ENCODE assay signal across 8 cellular contexts in genomic region chr1:197902131-197902453, GRCh38. TPM values are rescaled to one million over a fixed set of nuclear protein-coding genes. Genes with fewer than 3 reads are reported as not detected.
A peak's percentile ranks its signal among the peaks of the same experiment; 100 is the strongest.
DNase-seq lines count a peak whose midpoint lies in the region; TF ChIP-seq lines count a peak whose summit lies in the region.

No MANE protein-coding gene starts in this region.

- H3K79me2 ChIP-seq in KMS-11 (ENCODE audit: insufficient read depth, low read depth): no peaks in the 10 kb centered on the region

- peaks cover 0 to 10% (median 6%) of the 10 kb centered on the region in 7 donors for H3K9me3 Mint-ChIP-seq in CD14-positive monocyte
- H3K9me3 Mint-ChIP-seq in nephron progenitor cell: no peaks in the 10 kb centered on the region

- peak overlapping the region; percentile 94 for H2AFZ ChIP-seq in KMS-11 (ENCODE audit: low read depth)

- no peak for DNase-seq in CD14-positive monocyte (ENCODE audit: low spot score)
- no peak for DNase-seq in colonic mucosa
- DNase-seq in nephron progenitor cell: no peak
- DNase-seq in dermis blood vessel endothelial cell: no peak
- DNase-seq in cortex of kidney (lab: John Stamatoyannopoulos, UW): no peak
- DNase-seq in SKM-1 treated with dmso at 0.1 percent for 144 hours (lab: John Stamatoyannopoulos, UW; ENCODE audit: unreplicated experiment): no peak
- DNase-seq in GDM1 (lab: John Stamatoyannopoulos, UW): no peak

- H3K4me2 ChIP-seq in KMS-11: peak overlapping the region; percentile 77

- H3K36me3 Mint-ChIP-seq in CD14-positive monocyte (peaks cover 0 to 8% of the 10 kb centered on the region in 2 donors), nephron progenitor cell (ENCODE audit: low read depth) (no peaks in the 10 kb centered on the region)

- peak overlapping the region; percentile 86 to 99 for H3K4me3 Mint-ChIP-seq in CD14-positive monocyte
- peak overlapping the region; percentile 84 for H3K4me3 Mint-ChIP-seq in nephron progenitor cell

- H3K27me3 ChIP-seq in KMS-11 (ENCODE audit: insufficient read depth, low read depth): no peaks in the 10 kb centered on the region
- H3K27me3 ChIP-seq in colonic mucosa: no peaks in the 10 kb centered on the region

- no peak for TF ChIP-seq CTCF in CD14-positive monocyte (IDR thresholded peaks at IDR 0.05)
- no peak for TF ChIP-seq CTCF in KMS-11 (conservative IDR thresholded peaks at IDR 0.05; ENCODE audit: low read depth, low read length)
- no peak for TF ChIP-seq CTCF in colonic mucosa (IDR thresholded peaks at IDR 0.05)
- no peak for TF ChIP-seq CTCF in nephron progenitor cell (IDR thresholded peaks at IDR 0.05)

- H3K27ac ChIP-seq in KMS-11 (peak overlapping the region; percentile 95), colonic mucosa (peak overlapping the region; percentile 81)

- H3K27me3 Mint-ChIP-seq in CD14-positive monocyte (ENCODE audit: low read depth in 3 of 3) (peaks cover 47 to 58% (median 56%) of the 10 kb centered on the region in 3 donors), nephron progenitor cell (ENCODE audit: low read depth, poor library complexity) (peaks cover 72% of the 10 kb centered on the region)

- H3K9me3 ChIP-seq in colonic mucosa: no peaks in the 10 kb centered on the region

- no peaks in the 10 kb centered on the region for H3K36me3 ChIP-seq in KMS-11 (ENCODE audit: insufficient read depth)
- no peaks in the 10 kb centered on the region for H3K36me3 ChIP-seq in colonic mucosa

- no peaks in the 10 kb centered on the region for H4K20me1 ChIP-seq in KMS-11 (ENCODE audit: insufficient read depth)

- H3K4me1 Mint-ChIP-seq in CD14-positive monocyte (peaks cover 19% of the 10 kb centered on the region), nephron progenitor cell (peaks cover 24% of the 10 kb centered on the region)

- intact Hi-C loops in CD14-positive monocyte (cut with micrococcal nuclease) (no loop called here), colonic mucosa (cut with DNase I) (no loop called here)

- H3K27ac Mint-ChIP-seq in CD14-positive monocyte (peak overlapping the region in 5 of 7 donors; percentile 33 to 74 (median 43)), nephron progenitor cell (no peak overlapping the region)

- H3K4me3 ChIP-seq in KMS-11 (IDR thresholded peaks at IDR 0.05; ENCODE audit: insufficient read depth, low read depth, low read length): peak overlapping the region; percentile 94
- peak overlapping the region; percentile 75 for H3K4me3 ChIP-seq in colonic mucosa

- peaks cover 16% of the 10 kb centered on the region for H3K4me1 ChIP-seq in KMS-11 (ENCODE audit: low read depth, poor library complexity, severe bottlenecking)
- peaks cover 5% of the 10 kb centered on the region for H3K4me1 ChIP-seq in colonic mucosa

- peak overlapping the region; percentile 98 for H3K9ac ChIP-seq in KMS-11
- peak overlapping the region; percentile 77 to 80 for H3K9ac ChIP-seq in colonic mucosa (ENCODE audit: low read depth in 2 of 2, low read length in 2 of 2)

RNA-seq across cellular contexts. Expression of gene C1orf53, which starts 0.3 kb away (rescaled TPM):
- polyA plus RNA-seq in CD14-positive monocyte: 1 to 10 TPM; 5.6 to 8.3 TPM
- 1 to 10 TPM; 2.7 to 5.4 TPM for total RNA-seq in colonic mucosa
- total RNA-seq in dermis blood vessel endothelial cell: 2.0 and 2.7 TPM in 2 replicates

RNA-seq across cellular contexts. Expression of gene LHX9, which starts 15.1 kb away (rescaled TPM):
- polyA plus RNA-seq in CD14-positive monocyte: not detected
- total RNA-seq in colonic mucosa (under 1 TPM in 1 of 2 donors, not detected in 1; 0.10 TPM), dermis blood vessel endothelial cell (not detected in 2 replicates)
